In the genomic region with DNA sequence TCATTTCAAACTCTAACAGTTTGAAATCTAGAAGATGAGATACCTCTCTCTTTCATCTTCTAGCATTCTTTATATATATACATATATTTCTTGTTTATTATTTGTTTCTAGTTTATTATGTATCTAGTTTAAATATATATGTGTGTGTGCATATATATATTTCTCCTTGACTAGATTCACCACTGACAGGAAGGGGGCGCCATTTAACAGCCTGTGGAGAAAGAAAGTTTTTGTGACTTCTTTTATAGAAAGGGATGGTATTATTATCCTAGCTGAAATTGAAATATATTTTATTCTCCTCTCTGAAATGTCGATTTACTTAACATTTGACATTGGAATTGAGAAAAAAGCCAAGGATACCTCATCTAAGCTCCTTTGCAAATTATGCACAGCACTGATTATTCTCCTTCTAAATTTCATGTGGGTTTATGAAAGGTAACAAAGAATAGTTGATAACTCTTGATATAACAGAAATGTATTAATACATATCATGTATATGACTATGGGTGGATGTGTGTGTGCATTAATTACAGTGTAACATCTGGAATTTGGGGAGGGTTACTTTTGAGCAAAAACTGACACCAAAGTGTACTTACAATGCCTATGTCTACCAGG, we compare ENCODE assay signal across 8 cellular contexts.
DNase-seq lines count a peak whose midpoint lies in the region; ATAC-seq and TF ChIP-seq lines count a peak whose summit lies in the region.

No MANE protein-coding gene starts in this region.

- TF ChIP-seq CTCF in GM06990 (IDR thresholded peaks at IDR 0.05; ENCODE audit: insufficient read depth, low read length, poor library complexity, severe bottlenecking) (peak; percentile 74), LNCAP (IDR thresholded peaks at IDR 0.05) (peak; percentile 72), choroid plexus epithelial cell (conservative IDR thresholded peaks at IDR 0.05; ENCODE audit: low read depth, low read length) (peak; percentile 76), lower lobe of right lung (IDR thresholded peaks at IDR 0.05) (peak; percentile 71), stomach (IDR thresholded peaks at IDR 0.05) (peak in 5 of 7 experiments; percentile 52 to 79 (median 66))

- H3K27me3 ChIP-seq in GM06990 (replicated peaks; ENCODE audit: control insufficient read depth, insufficient read depth, low read length) (no peaks in the 10 kb centered on the region), lower lobe of right lung (ENCODE audit: low read depth) (no peaks in the 10 kb centered on the region), stomach (no peaks in the 10 kb centered on the region)

- no peak overlapping the region for H3K27ac ChIP-seq in lower lobe of right lung
- H3K27ac ChIP-seq in stomach, result no peak overlapping the region

- no peaks in the 10 kb centered on the region for H3K36me3 ChIP-seq in GM06990 (ENCODE audit: control insufficient read depth, insufficient read depth, low read length)
- H3K36me3 ChIP-seq in lower lobe of right lung, result no peaks in the 10 kb centered on the region
- H3K36me3 ChIP-seq in stomach, result no peaks in the 10 kb centered on the region

- DNase-seq in GM06990 (ENCODE audit: extremely low read depth, insufficient read length), result peak; percentile 10
- DNase-seq in SK-N-DZ (ENCODE audit: low spot score), result peak; percentile 29
- DNase-seq in choroid plexus epithelial cell (ENCODE audit: low read depth), result peak; percentile 82
- no peak for DNase-seq in lower lobe of right lung
- peak; percentile 62 for DNase-seq in stomach
- no peak for DNase-seq in cerebellar nuclear complex (lab: John Stamatoyannopoulos, UW)
- no peak for DNase-seq in posterior vena cava (ENCODE audit: low spot score)

- no peak for ATAC-seq in lower lobe of right lung

- 0 to 3% (median 0%) methylated on average over 2 of the region's 2 CpGs for WGBS in stomach, 5 donors

- TF ChIP-seq EP300 in stomach (IDR thresholded peaks at IDR 0.05), result no peak

- H3K4me3 ChIP-seq in GM06990 (replicated peaks; ENCODE audit: low read depth, low read length) (no peak overlapping the region), choroid plexus epithelial cell (ENCODE audit: low read depth, low read length) (no peak overlapping the region), lower lobe of right lung (no peak overlapping the region), stomach (no peak overlapping the region)

- TF ChIP-seq POLR2A in stomach (IDR thresholded peaks at IDR 0.05), result no peak

- H3K9me3 ChIP-seq in lower lobe of right lung (no peaks in the 10 kb centered on the region), stomach (no peaks in the 10 kb centered on the region)

- intact Hi-C loops in lower lobe of right lung (cut with DNase I), result loop anchor here (10.0 kb wide), 2 partner anchors 195 to 615 kb away; no protein-coding TSS in a partner anchor
- intact Hi-C loops in stomach (cut with DNase I; ENCODE audit: low total_unique reads), result loop anchor here (5.0 to 10.0 kb wide), 3 partner anchors 225 to 1112 kb away; no protein-coding TSS in a partner anchor
- intact Hi-C loops in posterior vena cava (cut with DNase I), result loop anchor here in 1 of 2 donors (10.0 kb wide), 1 partner anchor 1115 kb away; no protein-coding TSS in a partner anchor

- H3K4me1 ChIP-seq in lower lobe of right lung, result no peaks in the 10 kb centered on the region
- H3K4me1 ChIP-seq in stomach, result peaks cover 0 to 25% (median 11%) of the 10 kb centered on the region in 4 donors

Comparison
In these comparisons a context has a peak if more than half of its experiments do, and no peak if none do; other contexts are left out.
1. DNase-seq: peak in GM06990 (single experiment), SK-N-DZ (single experiment), choroid plexus epithelial cell (single experiment) and stomach (single experiment); none in lower lobe of right lung (single experiment), cerebellar nuclear complex (0 of 2) and posterior vena cava (single experiment).
2. Peak in every context shown above with its lines, with median percentiles within 50 percentile points of each other: CTCF ChIP-seq.